1 cellular context compared by ENCODE assay signal in the genomic region with DNA sequence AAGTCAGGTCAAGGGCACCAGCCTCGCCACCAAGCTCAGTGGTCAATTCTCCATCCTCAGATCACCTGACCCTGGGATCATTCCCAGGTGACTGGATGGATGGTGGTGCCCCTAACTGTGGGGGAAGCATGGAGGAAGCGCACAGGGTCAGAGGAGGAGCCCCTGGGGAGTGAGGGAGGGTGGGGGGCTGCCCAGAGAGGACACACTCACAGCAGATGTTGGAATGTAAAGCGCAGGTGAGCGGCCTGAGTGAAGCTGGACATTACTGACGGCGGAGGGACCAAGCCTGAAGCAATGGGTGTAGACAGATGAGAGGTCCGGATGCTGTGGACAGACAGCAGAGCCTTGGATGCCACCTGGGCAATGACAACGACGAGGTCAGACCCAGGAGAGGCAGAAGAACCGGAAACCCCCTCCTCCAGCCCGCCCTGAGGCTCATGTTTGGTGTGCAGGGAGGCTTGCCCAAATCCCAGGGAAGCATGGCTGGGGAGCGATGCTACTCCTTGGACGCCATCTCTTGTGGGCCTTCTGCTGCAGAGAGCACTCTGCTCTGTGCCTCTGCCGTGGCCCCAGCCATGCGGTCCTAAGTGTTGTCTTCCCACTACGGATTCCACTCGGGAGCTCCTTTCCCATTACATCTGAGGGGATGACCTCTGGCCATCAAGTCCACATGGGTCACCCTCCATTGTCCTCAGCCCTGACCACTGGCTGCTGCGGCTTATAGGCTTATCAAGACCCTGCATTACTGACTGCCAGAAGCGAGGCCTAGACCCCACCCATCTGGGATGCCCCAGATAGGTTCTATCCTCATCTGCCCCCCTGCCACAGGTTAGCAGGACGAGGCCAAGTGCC.
TF ChIP-seq lines count a peak whose summit lies in the region.

No MANE protein-coding gene starts in this region.

TF ChIP-seq in HepG2, 621 proteins besides CTCF, POLR2A, EP300 and RAD21:
- TF ChIP-seq AGO2 (optimal IDR thresholded peaks at IDR 0.05; ENCODE audit: low read depth, low read length) (peak; percentile 44), RFX1 (IDR thresholded peaks at IDR 0.05) (no peak)
TF ChIP-seq in HepG2: peak in this region for 1.
